10 cellular contexts compared by ENCODE assay signal in the genomic region with DNA sequence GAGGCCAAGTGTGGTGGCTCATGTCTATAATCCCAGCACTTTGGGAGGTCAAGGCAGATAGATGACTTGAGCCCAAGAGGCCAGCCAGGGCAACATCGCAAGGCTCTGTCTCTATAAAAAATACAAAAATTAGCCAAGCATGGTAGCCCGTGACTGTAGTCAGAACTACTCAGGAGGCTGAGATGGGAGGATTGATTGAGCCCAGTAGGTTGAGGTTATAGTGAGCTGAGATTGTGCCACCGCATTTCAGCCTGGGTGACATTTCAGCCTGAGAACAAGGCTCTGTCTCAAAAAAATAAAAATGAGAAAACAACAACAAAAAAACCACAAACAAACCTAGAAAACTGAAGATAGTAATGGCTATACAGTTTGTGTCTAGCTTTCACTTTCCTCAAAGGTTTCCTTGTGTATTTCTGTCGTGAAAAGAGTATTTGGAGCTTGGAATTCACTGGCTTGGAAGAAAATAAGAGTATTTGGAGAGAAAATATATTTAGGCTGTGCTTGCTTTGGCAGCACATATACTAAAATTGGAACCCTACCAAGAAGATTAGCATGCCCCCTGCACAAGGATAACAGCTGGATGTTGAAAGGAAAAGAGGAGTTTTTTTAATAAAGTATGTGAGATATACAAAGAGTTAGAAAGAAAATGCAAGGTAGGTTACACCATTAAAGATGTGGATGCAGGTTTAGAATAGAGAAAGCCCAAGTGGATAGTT. TPM values are rescaled to one million over a fixed set of nuclear protein-coding genes. Genes with fewer than 3 reads are reported as not detected.
DNase-seq lines count a peak whose midpoint lies in the region; ATAC-seq, FAIRE-seq and TF ChIP-seq lines count a peak whose summit lies in the region.
"Had no signal": no experiment of that assay in that cellular context is flagged by ENCODE, and none has a peak within 500 bp of the region (broad histone marks: within the 10 kb centered on the region; RNA-seq: fewer than 3 reads in every experiment).

No MANE protein-coding gene starts in this region.

- WGBS in HepG2 (ENCODE audit: low lambda C conversion rate): 35% methylated on average over 4 of the region's 4 CpGs
- 53 to 60% methylated on average over 4 of the region's 4 CpGs for WGBS in transverse colon (ENCODE audit: low coverage in 1 of 2), 2 donors

- H3K4me3 Mint-ChIP-seq in activated naive CD4-positive, alpha-beta T cell treated with anti-CD3 and anti-CD28 coated beads, Interleukin-2, amount 50 U/mL, for 24 hours: peak overlapping the region; percentile 66
- peak overlapping the region; percentile 59 for H3K4me3 Mint-ChIP-seq in activated naive CD8-positive, alpha-beta T cell treated with anti-CD3 and anti-CD28 coated beads, Interleukin-2, amount 10 ng/mL, durations not matched to agents 7 days and 5 days

- H3K4me1 ChIP-seq in HepG2 (ENCODE audit: insufficient read depth, low read length): peaks cover 29% of the 10 kb centered on the region
- H3K4me1 ChIP-seq in transverse colon: peaks cover 14 to 51% (median 36%) of the 10 kb centered on the region in 4 donors

- TF ChIP-seq EP300 in HepG2 (IDR thresholded peaks at IDR 0.05; ENCODE audit: low read depth in 2 of 2, low read length in 2 of 2) (no peak), HepG2 (CRISPR knock-in tag; IDR thresholded peaks at IDR 0.05; ENCODE audit: borderline replicate concordance) (no peak), transverse colon (IDR thresholded peaks at IDR 0.05; ENCODE audit: low read depth) (no peak)

- no peaks in the 10 kb centered on the region for H3K27me3 Mint-ChIP-seq in activated naive CD4-positive, alpha-beta T cell treated with anti-CD3 and anti-CD28 coated beads, Interleukin-2, amount 50 U/mL, for 24 hours
- no peaks in the 10 kb centered on the region for H3K27me3 Mint-ChIP-seq in activated naive CD8-positive, alpha-beta T cell treated with anti-CD3 and anti-CD28 coated beads, Interleukin-2, amount 10 ng/mL, durations not matched to agents 7 days and 5 days

- H4K20me1 ChIP-seq in HepG2 (ENCODE audit: insufficient read depth, low read length): no peaks in the 10 kb centered on the region

- peak overlapping the region; percentile 87 for H3K4me2 ChIP-seq in HepG2 (ENCODE audit: low read depth, low read length)

- H3K79me2 ChIP-seq in HepG2 (ENCODE audit: insufficient read depth, low read length): no peaks in the 10 kb centered on the region

- H2AFZ ChIP-seq in HepG2 (ENCODE audit: low read length): peak overlapping the region; percentile 99

- no peak for TF ChIP-seq RAD21 in HepG2 (CRISPR knock-in tag; IDR thresholded peaks at IDR 0.05)

- H3K27me3 ChIP-seq in HepG2 (ENCODE audit: control insufficient read depth in 1 of 2, insufficient read depth in 2 of 2, low read length in 2 of 2) (no peaks in the 10 kb centered on the region), transverse colon (no peaks in the 10 kb centered on the region)

- H3K9me3 ChIP-seq in HepG2 (ENCODE audit: low read length): no peaks in the 10 kb centered on the region
- H3K9me3 ChIP-seq in transverse colon: no peaks in the 10 kb centered on the region

- TF ChIP-seq POLR2A in HepG2 (IDR thresholded peaks at IDR 0.05; ENCODE audit: insufficient read depth in 1 of 2, low read depth in 2 of 2, low read length in 2 of 2) (no peak), transverse colon (IDR thresholded peaks at IDR 0.05) (no peak)

- peak overlapping the region; percentile 71 for H3K27ac Mint-ChIP-seq in activated naive CD4-positive, alpha-beta T cell treated with anti-CD3 and anti-CD28 coated beads, Interleukin-2, amount 50 U/mL, for 24 hours
- H3K27ac Mint-ChIP-seq in activated naive CD8-positive, alpha-beta T cell treated with anti-CD3 and anti-CD28 coated beads, Interleukin-2, amount 10 ng/mL, durations not matched to agents 7 days and 5 days: peak overlapping the region; percentile 70

- H3K9me3 Mint-ChIP-seq in activated naive CD4-positive, alpha-beta T cell treated with anti-CD3 and anti-CD28 coated beads, Interleukin-2, amount 50 U/mL, for 24 hours: no peaks in the 10 kb centered on the region
- peaks cover 3% of the 10 kb centered on the region for H3K9me3 Mint-ChIP-seq in activated naive CD8-positive, alpha-beta T cell treated with anti-CD3 and anti-CD28 coated beads, Interleukin-2, amount 10 ng/mL, durations not matched to agents 7 days and 5 days

- H3K4me3 ChIP-seq in HepG2 (replicated peaks in 1 of 3; ENCODE audit: insufficient read depth in 1 of 3, low read depth in 2 of 3, low read length in 3 of 3): peak overlapping the region; percentile 56 to 74 (median 62)
- H3K4me3 ChIP-seq in transverse colon: peak overlapping the region in 1 of 4 donors; percentile 8

- H3K36me3 ChIP-seq in HepG2 (replicated peaks in 1 of 2; ENCODE audit: control insufficient read depth in 1 of 2, insufficient read depth in 2 of 2, low read length in 2 of 2) (no peaks in the 10 kb centered on the region), transverse colon (no peaks in the 10 kb centered on the region)

- FAIRE-seq in HepG2 (lab: Jason Lieb, UNC): no peak

- in situ Hi-C loops in HepG2 (cut with HindIII; ENCODE audit: extremely low pct_ligation_motif_present, low pct_unique_long_range_greater_than_20kb) (no loop called here), transverse colon (cut with MboI; ENCODE audit: low pct_ligation_motif_present in 1 of 4, low pct_unique_long_range_greater_than_20kb in 1 of 4, low sequenced_read_pairs in 3 of 4) (no loop called here)

- peak overlapping the region; percentile 33 for H3K27ac ChIP-seq in HepG2 (ENCODE audit: extremely low read length, insufficient read depth, low read length)
- H3K27ac ChIP-seq in transverse colon: peak overlapping the region; percentile 55 to 78 (median 69)

- intact Hi-C loops in HepG2 (cut with micrococcal nuclease; ENCODE audit: unreplicated experiment): no loop called here
- intact Hi-C loops in transverse colon (cut with DNase I; ENCODE audit: low total_unique reads): no loop called here

- peak overlapping the region; percentile 58 for H3K9ac ChIP-seq in HepG2 (ENCODE audit: insufficient read depth, low read depth, low read length)

- CTCF ChIA-PET in HepG2 (lab: Yijun Ruan, JAX; ENCODE audit: low intra/inter-chr PET ratio, low total read pairs): no interaction called here

- BruUV-seq in HepG2 (replicated peaks; lab: Mats Ljungman, UMichigan): no TSS peak

- POLR2A ChIA-PET in activated naive CD8-positive, alpha-beta T cell treated with anti-CD3 and anti-CD28 coated beads, Interleukin-2, amount 10 ng/mL, durations not matched to agents 7 days and 5 days (lab: Charles Lee): no interaction called here
- POLR2A ChIA-PET in HepG2 (lab: Yijun Ruan, JAX): no interaction called here

- ATAC-seq in activated naive CD8-positive, alpha-beta T cell treated with anti-CD3 and anti-CD28 coated beads, Interleukin-2, amount 10 ng/mL, durations not matched to agents 7 days and 5 days (ENCODE audit: low read depth): no peak
- ATAC-seq in HepG2 (no peak), GM18511 (IDR thresholded peaks at IDR 0.05; ENCODE audit: unreplicated experiment) (no peak), GM21576 (IDR thresholded peaks at IDR 0.05; ENCODE audit: unreplicated experiment) (no peak)

- TF ChIP-seq CTCF in HepG2 (CRISPR knock-in tag; IDR thresholded peaks at IDR 0.05): no peak
- no peak for TF ChIP-seq CTCF in transverse colon (IDR thresholded peaks at IDR 0.05)

- H3K36me3 Mint-ChIP-seq in activated naive CD4-positive, alpha-beta T cell treated with anti-CD3 and anti-CD28 coated beads, Interleukin-2, amount 50 U/mL, for 24 hours: peaks cover 4% of the 10 kb centered on the region
- peaks cover 1% of the 10 kb centered on the region for H3K36me3 Mint-ChIP-seq in activated naive CD8-positive, alpha-beta T cell treated with anti-CD3 and anti-CD28 coated beads, Interleukin-2, amount 10 ng/mL, durations not matched to agents 7 days and 5 days

- no peak for DNase-seq in activated naive CD4-positive, alpha-beta T cell treated with anti-CD3 and anti-CD28 coated beads, Interleukin-2, amount 50 U/mL, for 16 hours
- DNase-seq in activated naive CD8-positive, alpha-beta T cell treated with anti-CD3 and anti-CD28 coated beads, Interleukin-2, amount 10 ng/mL, durations not matched to agents 7 days and 5 days: no peak
- DNase-seq in HepG2 (ENCODE audit: low spot score): no peak
- DNase-seq in transverse colon: no peak
- no peak for DNase-seq in NCI-H187 (lab: John Stamatoyannopoulos, UW)
- DNase-seq: activated CD4-positive, alpha-beta T cell treated with anti-CD3 and anti-CD28 coated beads, Interleukin-2, amount 50 U/mL, for 1 hour; COR-L47 had no signal

- H3K4me1 Mint-ChIP-seq in activated naive CD4-positive, alpha-beta T cell treated with anti-CD3 and anti-CD28 coated beads, Interleukin-2, amount 50 U/mL, for 24 hours: peaks cover 58% of the 10 kb centered on the region
- H3K4me1 Mint-ChIP-seq in activated naive CD8-positive, alpha-beta T cell treated with anti-CD3 and anti-CD28 coated beads, Interleukin-2, amount 10 ng/mL, durations not matched to agents 7 days and 5 days: peaks cover 32% of the 10 kb centered on the region

RNA-seq across cellular contexts. Expression of gene BIRC3, which starts 3.9 kb away (rescaled TPM):
- total RNA-seq in activated naive CD8-positive, alpha-beta T cell treated with anti-CD3 and anti-CD28 coated beads, Interleukin-2, amount 10 ng/mL, durations not matched to agents 7 days and 5 days: 10 to 100 TPM; 55.0 to 59.3 TPM
- total RNA-seq in HepG2 (2016; rRNA removed; fragmentation: Illumina TruSeq; extraction: Trizol): 4.2 and 7.5 TPM in 2 replicates
- 0.40 and 0.71 TPM in 2 replicates for total RNA-seq in HepG2 (2016; cell fraction: cytosol; rRNA removed; fragmentation: Illumina TruSeq; extraction: Trizol; ENCODE audit: low read depth)
- 4.6 and 6.5 TPM in 2 replicates for total RNA-seq in HepG2 (2016; cell fraction: insoluble cytoplasmic fraction; rRNA removed; fragmentation: Illumina TruSeq; extraction: Trizol)
- total RNA-seq in HepG2 (2016; cell fraction: membrane; rRNA removed; fragmentation: Illumina TruSeq; extraction: Trizol): 2.8 and 3.6 TPM in 2 replicates
- 2.7 and 2.9 TPM in 2 replicates for total RNA-seq in HepG2 (2016; cell fraction: nucleus; rRNA removed; fragmentation: Illumina TruSeq; extraction: Trizol)
- polyA plus RNA-seq in HepG2 (2011; rRNA removed): 0.41 and 0.50 TPM in 2 replicates
- polyA plus RNA-seq in HepG2 (2011; cell fraction: cytosol; rRNA removed): 0.21 and 0.51 TPM in 2 replicates
- 0.18 and 0.52 TPM in 2 replicates for polyA plus RNA-seq in HepG2 (2011; cell fraction: nucleus; rRNA removed)
- polyA plus RNA-seq in HepG2 (2012): 0.56 and 1.1 TPM in 2 replicates
- polyA plus RNA-seq in HepG2 (2016; cell fraction: cytosol; fragmentation: Illumina TruSeq; extraction: Trizol; ENCODE audit: low read depth): 0.20 TPM in 2 replicates
- 4.2 and 5.5 TPM in 2 replicates for polyA plus RNA-seq in HepG2 (2016; cell fraction: insoluble cytoplasmic fraction; fragmentation: Illumina TruSeq; extraction: Trizol; ENCODE audit: low read depth)
- 1.1 and 1.2 TPM in 2 replicates for polyA plus RNA-seq in HepG2 (2016; cell fraction: membrane; fragmentation: Illumina TruSeq; extraction: Trizol; ENCODE audit: low read depth)
- 2.7 and 3.7 TPM in 2 replicates for polyA plus RNA-seq in HepG2 (2016; cell fraction: nucleus; fragmentation: Illumina TruSeq; extraction: Trizol; ENCODE audit: insufficient read depth, low read depth)
- polyA minus RNA-seq in HepG2 (2011; rRNA and poly(A)+ RNA removed; ENCODE audit: low replicate concordance): 0.10 and 3.6 TPM in 2 replicates
- polyA minus RNA-seq in HepG2 (2011; cell fraction: cytosol; rRNA and poly(A)+ RNA removed): 0.99 and 1.6 TPM in 2 replicates
- 0.52 and 1.2 TPM in 2 replicates for polyA minus RNA-seq in HepG2 (2011; cell fraction: nucleus; rRNA and poly(A)+ RNA removed)
- 10 to 100 TPM in 3 of 4 donors, 1 to 10 TPM in 1; 2.2 to 57.8 (median 53.0) TPM for total RNA-seq in transverse colon

RNA-seq across cellular contexts. Expression of gene BIRC2, which starts 33.6 kb away (rescaled TPM):
- 10 to 100 TPM; 40.6 to 41.4 TPM for total RNA-seq in activated naive CD8-positive, alpha-beta T cell treated with anti-CD3 and anti-CD28 coated beads, Interleukin-2, amount 10 ng/mL, durations not matched to agents 7 days and 5 days
- total RNA-seq in HepG2 (2016; rRNA removed; fragmentation: Illumina TruSeq; extraction: Trizol) (61.7 and 83.2 TPM in 2 replicates), transverse colon (10 to 100 TPM; 66.5 to 95.9 (median 73.2) TPM)
- 25.1 and 31.7 TPM in 2 replicates for total RNA-seq in HepG2 (2016; cell fraction: cytosol; rRNA removed; fragmentation: Illumina TruSeq; extraction: Trizol; ENCODE audit: low read depth)
- 61.7 and 79.4 TPM in 2 replicates for total RNA-seq in HepG2 (2016; cell fraction: insoluble cytoplasmic fraction; rRNA removed; fragmentation: Illumina TruSeq; extraction: Trizol)
- 42.0 and 43.8 TPM in 2 replicates for total RNA-seq in HepG2 (2016; cell fraction: membrane; rRNA removed; fragmentation: Illumina TruSeq; extraction: Trizol)
- 77.0 and 77.1 TPM in 2 replicates for total RNA-seq in HepG2 (2016; cell fraction: nucleus; rRNA removed; fragmentation: Illumina TruSeq; extraction: Trizol)
- polyA plus RNA-seq in HepG2 (2011; rRNA removed): 59.2 and 62.2 TPM in 2 replicates
- polyA plus RNA-seq in HepG2 (2011; cell fraction: cytosol; rRNA removed): 27.3 and 42.8 TPM in 2 replicates
- polyA plus RNA-seq in HepG2 (2011; cell fraction: nucleus; rRNA removed): 60.1 and 69.2 TPM in 2 replicates
- 35.9 and 38.7 TPM in 2 replicates for polyA plus RNA-seq in HepG2 (2012)
- polyA plus RNA-seq in HepG2 (2016; cell fraction: cytosol; fragmentation: Illumina TruSeq; extraction: Trizol; ENCODE audit: low read depth): 7.7 and 9.4 TPM in 2 replicates
- 58.0 and 61.2 TPM in 2 replicates for polyA plus RNA-seq in HepG2 (2016; cell fraction: insoluble cytoplasmic fraction; fragmentation: Illumina TruSeq; extraction: Trizol; ENCODE audit: low read depth)
- 16.9 and 19.1 TPM in 2 replicates for polyA plus RNA-seq in HepG2 (2016; cell fraction: membrane; fragmentation: Illumina TruSeq; extraction: Trizol; ENCODE audit: low read depth)
- polyA plus RNA-seq in HepG2 (2016; cell fraction: nucleus; fragmentation: Illumina TruSeq; extraction: Trizol; ENCODE audit: insufficient read depth, low read depth): 60.1 and 64.2 TPM in 2 replicates
- 26.8 and 53.5 TPM in 2 replicates for polyA minus RNA-seq in HepG2 (2011; rRNA and poly(A)+ RNA removed; ENCODE audit: low replicate concordance)
- 26.7 and 30.0 TPM in 2 replicates for polyA minus RNA-seq in HepG2 (2011; cell fraction: cytosol; rRNA and poly(A)+ RNA removed)
- 152 and 170 TPM in 2 replicates for polyA minus RNA-seq in HepG2 (2011; cell fraction: nucleus; rRNA and poly(A)+ RNA removed)
